17 cellular contexts compared by ENCODE assay signal in genomic region chr6:12339808-12340487, GRCh38. TPM values are rescaled to one million over a fixed set of nuclear protein-coding genes. Genes with fewer than 3 reads are reported as not detected.
DNase-seq lines count a peak whose midpoint lies in the region; ATAC-seq, FAIRE-seq and TF ChIP-seq lines count a peak whose summit lies in the region.
"Had no signal": no experiment of that assay in that cellular context is flagged by ENCODE, and none has a peak within 500 bp of the region (broad histone marks: within the 10 kb centered on the region; RNA-seq: fewer than 3 reads in every experiment).

No MANE protein-coding gene starts in this region.

- ATAC-seq in A549 (no peak), right lobe of liver (peak; percentile 50 to 78 (median 71)), lower lobe of right lung (no peak)

- no peak for FAIRE-seq in A549 (lab: Jason Lieb, UNC)
- FAIRE-seq: HTR-8/SVneo had no signal

- no peak for DNase-seq in A549 (ENCODE audit: low read depth in 1 of 2, low spot score in 1 of 2)
- DNase-seq in HEK293T (ENCODE audit: extremely low spot score): no peak
- DNase-seq in WERI-Rb-1: peak; percentile 92
- peak; percentile 53 to 88 (median 86) for DNase-seq in right lobe of liver
- DNase-seq in cerebellar nuclear complex (lab: John Stamatoyannopoulos, UW): no peak
- DNase-seq in lower lobe of right lung: no peak
- no peak for DNase-seq in NCI-H748 treated with DMSO at 0.1 percent for 48 hours (lab: John Stamatoyannopoulos, UW)
- DNase-seq: Calu3; CD4-positive, alpha-beta T cell; DMS79; H9; MV-4-11; NCI-H187 treated with DMSO at 0.1 percent for 48 hours; NCI-H526; OCI-M1 had no signal

- 95% methylated on average over 11 of the region's 12 CpGs for WGBS in A549 (ENCODE audit: missing lambda C conversion rate)
- WGBS in right lobe of liver (ENCODE audit: insufficient coverage, low coverage, low lambda C conversion rate, missing lambda C conversion rate): 27% methylated on average over 4 of the region's 12 CpGs

- CTCF ChIA-PET in A549 (lab: Yijun Ruan, JAX): no interaction called here
- CTCF ChIA-PET in HEK293T (lab: Yijun Ruan, JAX): no interaction called here

- POLR2A ChIA-PET in A549 (lab: Yijun Ruan, JAX): no interaction called here
- POLR2A ChIA-PET in HEK293T (lab: Yijun Ruan, JAX): no interaction called here

- H3K4me3 ChIP-seq in A549 (no peak overlapping the region), WERI-Rb-1 (ENCODE audit: low read depth, low read length) (no peak overlapping the region; the same call in 1 of the 2 replicates), right lobe of liver (no peak overlapping the region), lower lobe of right lung (no peak overlapping the region)

- peak overlapping the region; percentile 85 to 98 for H3K27ac ChIP-seq in A549
- H3K27ac ChIP-seq in WERI-Rb-1: peak overlapping the region; percentile 35
- H3K27ac ChIP-seq in right lobe of liver: peak overlapping the region in 2 of 3 donors; percentile 66 to 69
- H3K27ac ChIP-seq in lower lobe of right lung: no peak overlapping the region

- TF ChIP-seq POLR2A in A549 (IDR thresholded peaks at IDR 0.05; ENCODE audit: low read length): no peak
- TF ChIP-seq POLR2A in right lobe of liver (IDR thresholded peaks at IDR 0.05): no peak

- TF ChIP-seq CTCF in A549 (IDR thresholded peaks at IDR 0.05) (no peak), WERI-Rb-1 (IDR thresholded peaks at IDR 0.05; ENCODE audit: low read depth, low read length) (peak; percentile 24; the same call in 1 of the 2 replicates), right lobe of liver (IDR thresholded peaks at IDR 0.05) (no peak), lower lobe of right lung (IDR thresholded peaks at IDR 0.05) (no peak)

- no peak overlapping the region for H3K4me2 ChIP-seq in A549

- H3K9me3 ChIP-seq in A549: no peaks in the 10 kb centered on the region
- no peaks in the 10 kb centered on the region for H3K9me3 ChIP-seq in WERI-Rb-1 (ENCODE audit: severe bottlenecking)
- H3K9me3 ChIP-seq in right lobe of liver: no peaks in the 10 kb centered on the region
- no peaks in the 10 kb centered on the region for H3K9me3 ChIP-seq in lower lobe of right lung

- H3K4me1 ChIP-seq in A549: peaks cover 66% of the 10 kb centered on the region
- peaks cover 0 to 71% (median 29%) of the 10 kb centered on the region in 4 donors for H3K4me1 ChIP-seq in right lobe of liver
- H3K4me1 ChIP-seq in lower lobe of right lung: peaks cover 14% of the 10 kb centered on the region

- H3K27me3 ChIP-seq in WERI-Rb-1 (ENCODE audit: insufficient read depth, low read depth, severe bottlenecking) (no peaks in the 10 kb centered on the region), right lobe of liver (no peaks in the 10 kb centered on the region), lower lobe of right lung (ENCODE audit: low read depth) (peaks cover 3% of the 10 kb centered on the region)

- TF ChIP-seq EP300 in A549 (IDR thresholded peaks at IDR 0.05): no peak

- intact Hi-C loops in right lobe of liver (cut with DNase I) (no loop called here), lower lobe of right lung (cut with DNase I) (no loop called here)

- TF ChIP-seq RAD21 in A549 (conservative IDR thresholded peaks at IDR 0.05 in 1 of 2, IDR thresholded peaks at IDR 0.05 in 1 of 2): no peak

- H3K36me3 ChIP-seq in WERI-Rb-1 (no peaks in the 10 kb centered on the region), right lobe of liver (no peaks in the 10 kb centered on the region), lower lobe of right lung (no peaks in the 10 kb centered on the region)

TF ChIP-seq in A549, 52 proteins besides CTCF, POLR2A, EP300 and RAD21:
- no peak for TF ChIP-seq MAFK (IDR thresholded peaks at IDR 0.05; ENCODE audit: partially characterized antibody)
- no peak for TF ChIP-seq NR3C1 (IDR thresholded peaks at IDR 0.05)
- TF ChIP-seq ATOH8 (CRISPR knock-in tag; IDR thresholded peaks at IDR 0.05; ENCODE audit: low read depth): no peak
- TF ChIP-seq CHD4 (IDR thresholded peaks at IDR 0.05; ENCODE audit: borderline replicate concordance): no peak
- TF ChIP-seq FOSL2 (IDR thresholded peaks at IDR 0.05): no peak
- TF ChIP-seq FOSL2 (CRISPR knock-in tag; IDR thresholded peaks at IDR 0.05): no peak
- TF ChIP-seq RFX5 (IDR thresholded peaks at IDR 0.05): no peak
- no peak for TF ChIP-seq MYC (IDR thresholded peaks at IDR 0.05; ENCODE audit: borderline replicate concordance, low read length)
- no peak for TF ChIP-seq EHMT2 (IDR thresholded peaks at IDR 0.05; ENCODE audit: low read depth)
- no peak for TF ChIP-seq HEYL (CRISPR knock-in tag; IDR thresholded peaks at IDR 0.05)
- no peak for TF ChIP-seq KDM1A (IDR thresholded peaks at IDR 0.05; ENCODE audit: low read depth)
- TF ChIP-seq ELK1 (IDR thresholded peaks at IDR 0.05; ENCODE audit: low read depth, low read length): no peak
- TF ChIP-seq ZFP36 (IDR thresholded peaks at IDR 0.05; ENCODE audit: borderline replicate concordance, partially characterized antibody): no peak
- no peak for TF ChIP-seq PHF8 (IDR thresholded peaks at IDR 0.05; ENCODE audit: borderline replicate concordance, low read depth)
- no peak for TF ChIP-seq FOSB (CRISPR knock-in tag; IDR thresholded peaks at IDR 0.05)
- no peak for TF ChIP-seq CHD2 (IDR thresholded peaks at IDR 0.05; ENCODE audit: low read length, partially characterized antibody)

TF ChIP-seq in HEK293T, 16 proteins besides CTCF, POLR2A, EP300 and RAD21:
- TF ChIP-seq FOXM1 (IDR thresholded peaks at IDR 0.05; ENCODE audit: borderline replicate concordance) (no peak), ARNT (IDR thresholded peaks at IDR 0.05) (no peak), HDGF (IDR thresholded peaks at IDR 0.05; ENCODE audit: borderline replicate concordance) (no peak), PKNOX1 (IDR thresholded peaks at IDR 0.05) (peak; percentile 63), SP1 (IDR thresholded peaks at IDR 0.05) (no peak), ELF4 (IDR thresholded peaks at IDR 0.05) (no peak)

RNA-seq across cellular contexts. Expression of gene EDN1, which starts 49.8 kb away (rescaled TPM):
- polyA plus RNA-seq in A549 (2011; rRNA removed) (67.1 and 87.4 TPM in 2 replicates), A549 (2017; fragmentation: RNase III; extraction: RNeasy Plus Mini Kit Qiagen cat#74134 plus additional on column Dnase treatment) (33.2 to 34.3 TPM (median 33.5 TPM) in 3 replicates)
- polyA plus RNA-seq in A549 (2012; cell fraction: cytosol; rRNA removed): 41.2 and 42.5 TPM in 2 replicates
- 54.7 and 61.3 TPM in 2 replicates for polyA plus RNA-seq in A549 (2012; cell fraction: nucleus; rRNA removed)
- polyA minus RNA-seq in A549 (2011; rRNA and poly(A)+ RNA removed): 40.1 and 44.8 TPM in 2 replicates
- total RNA-seq in right lobe of liver (1 to 10 TPM in 3 of 6 experiments, under 1 TPM in 3; 0.18 to 6.8 (median 1.4) TPM), lower lobe of right lung (61.2 TPM)
- total RNA-seq: SK-MEL-5 had no signal

Comparison
In these comparisons a context has a peak if more than half of its experiments do, and no peak if none do; other contexts are left out.
1. ATAC-seq: peak in right lobe of liver (4 of 4); none in A549 (0 of 2) and lower lobe of right lung (0 of 2).
2. DNase-seq: peak in WERI-Rb-1 (single experiment) and right lobe of liver (3 of 3); none in A549 (0 of 2), HEK293T (single experiment), cerebellar nuclear complex (0 of 2), lower lobe of right lung (single experiment) and NCI-H748 treated with DMSO at 0.1 percent for 48 hours (single experiment).